ENCODE assay signal across 8 cellular contexts in genomic region chr2:113894156-113894743, GRCh38. TPM values are rescaled to one million over a fixed set of nuclear protein-coding genes. Genes with fewer than 3 reads are reported as not detected.
DNase-seq lines count a peak whose midpoint lies in the region; TF ChIP-seq lines count a peak whose summit lies in the region.

No MANE protein-coding gene starts in this region.

- peak overlapping the region; percentile 94 for H3K9ac ChIP-seq in SU-DHL-6 (ENCODE audit: low read length)

- H3K9me3 Mint-ChIP-seq in activated T-cell treated with anti-CD3 and anti-CD28 coated beads, Interleukin-2, amount 50 U/mL, for 24 hours: no peaks in the 10 kb centered on the region

- no peak for TF ChIP-seq EP300 in suprapubic skin (IDR thresholded peaks at IDR 0.05)

- H3K9me2 ChIP-seq in SU-DHL-6 (replicated peaks; ENCODE audit: insufficient read depth, low read length): no peaks in the 10 kb centered on the region

- 38% methylated on average over 7 of the region's 7 CpGs for WGBS in suprapubic skin

- peaks cover 25% of the 10 kb centered on the region for H3K36me3 ChIP-seq in SU-DHL-6 (ENCODE audit: low read length)
- no peaks in the 10 kb centered on the region for H3K36me3 ChIP-seq in suprapubic skin

- peak overlapping the region; percentile 99 for H3K4me2 ChIP-seq in SU-DHL-6 (ENCODE audit: low read depth, low read length, poor library complexity, severe bottlenecking)

- no peak overlapping the region for H2AFZ ChIP-seq in SU-DHL-6 (ENCODE audit: low read depth, low read length, severe bottlenecking)

- TF ChIP-seq POLR2A in suprapubic skin (IDR thresholded peaks at IDR 0.05): no peak

- H3K9me3 ChIP-seq in SU-DHL-6 (ENCODE audit: insufficient read depth, low read length): no peaks in the 10 kb centered on the region
- H3K9me3 ChIP-seq in suprapubic skin: no peaks in the 10 kb centered on the region

- no peak for DNase-seq in activated T-cell treated with anti-CD3 and anti-CD28 coated beads, Interleukin-2, amount 50 U/mL, for 24 hours
- DNase-seq in activated T-cell treated with anti-CD3 and anti-CD28 coated beads for 4 hours (no peak), fibroblast of villous mesenchyme (ENCODE audit: low read depth) (peak; percentile 74), suprapubic skin (ENCODE audit: low spot score in 2 of 2) (no peak), NCI-H1092 (lab: John Stamatoyannopoulos, UW) (no peak), NCI-H2227 (lab: John Stamatoyannopoulos, UW; ENCODE audit: unreplicated experiment) (no peak), HUDEP-2 (lab: John Stamatoyannopoulos, UW; ENCODE audit: unreplicated experiment in 76 of 76) (no peak)

- H3K27ac Mint-ChIP-seq in activated T-cell treated with anti-CD3 and anti-CD28 coated beads, Interleukin-2, amount 50 U/mL, for 24 hours: peak overlapping the region; percentile 87

- H3K36me3 Mint-ChIP-seq in activated T-cell treated with anti-CD3 and anti-CD28 coated beads, Interleukin-2, amount 50 U/mL, for 24 hours (ENCODE audit: low read depth): peaks cover 84% of the 10 kb centered on the region

- peak overlapping the region; percentile 12; the same call in 1 of the 2 replicates for H3K27ac ChIP-seq in SU-DHL-6 (ENCODE audit: low read depth, low read length)
- H3K27ac ChIP-seq in suprapubic skin: peak overlapping the region; percentile 49

- H3K4me3 ChIP-seq in SU-DHL-6 (ENCODE audit: insufficient read depth, low read length, poor library complexity, severe bottlenecking) (peak overlapping the region; percentile 21), fibroblast of villous mesenchyme (ENCODE audit: low read depth, low read length) (no peak overlapping the region), suprapubic skin (no peak overlapping the region)

- H3K27me3 Mint-ChIP-seq in activated T-cell treated with anti-CD3 and anti-CD28 coated beads, Interleukin-2, amount 50 U/mL, for 24 hours: no peaks in the 10 kb centered on the region

- TF ChIP-seq CTCF in SU-DHL-6 (IDR thresholded peaks at IDR 0.05; ENCODE audit: insufficient read depth, low read length, poor library complexity, severe bottlenecking) (no peak), fibroblast of villous mesenchyme (IDR thresholded peaks at IDR 0.05; ENCODE audit: insufficient read depth, low read depth, low read length) (no peak), suprapubic skin (IDR thresholded peaks at IDR 0.05) (no peak)

- H3K4me1 ChIP-seq in suprapubic skin: peaks cover 81% of the 10 kb centered on the region

- H3K4me1 Mint-ChIP-seq in activated T-cell treated with anti-CD3 and anti-CD28 coated beads, Interleukin-2, amount 50 U/mL, for 24 hours (ENCODE audit: low read depth): peaks cover 76% of the 10 kb centered on the region

- peak overlapping the region; percentile 98 for H3K4me3 Mint-ChIP-seq in activated T-cell treated with anti-CD3 and anti-CD28 coated beads, Interleukin-2, amount 50 U/mL, for 24 hours

- H3K79me2 ChIP-seq in SU-DHL-6 (ENCODE audit: insufficient read depth, low read length): peaks cover 96% of the 10 kb centered on the region

- peaks cover 36% of the 10 kb centered on the region for H3F3A ChIP-seq in SU-DHL-6 (ENCODE audit: insufficient read depth)

- peaks cover 53% of the 10 kb centered on the region for H4K20me1 ChIP-seq in SU-DHL-6 (ENCODE audit: low read depth, low read length)

- H3K27me3 ChIP-seq in SU-DHL-6 (ENCODE audit: low read length) (no peaks in the 10 kb centered on the region), suprapubic skin (no peaks in the 10 kb centered on the region)

RNA-seq across cellular contexts. Expression of gene ACTR3, which starts 4.4 kb away (rescaled TPM):
- total RNA-seq in fibroblast of villous mesenchyme (323 and 532 TPM in 2 replicates), suprapubic skin (100 to 1,000 TPM in 3 of 4 donors, 10 to 100 TPM in 1; 94.6 to 127 (median 115) TPM)
